Comparison of ENCODE assay signal across 7 cellular contexts in the genomic region with DNA sequence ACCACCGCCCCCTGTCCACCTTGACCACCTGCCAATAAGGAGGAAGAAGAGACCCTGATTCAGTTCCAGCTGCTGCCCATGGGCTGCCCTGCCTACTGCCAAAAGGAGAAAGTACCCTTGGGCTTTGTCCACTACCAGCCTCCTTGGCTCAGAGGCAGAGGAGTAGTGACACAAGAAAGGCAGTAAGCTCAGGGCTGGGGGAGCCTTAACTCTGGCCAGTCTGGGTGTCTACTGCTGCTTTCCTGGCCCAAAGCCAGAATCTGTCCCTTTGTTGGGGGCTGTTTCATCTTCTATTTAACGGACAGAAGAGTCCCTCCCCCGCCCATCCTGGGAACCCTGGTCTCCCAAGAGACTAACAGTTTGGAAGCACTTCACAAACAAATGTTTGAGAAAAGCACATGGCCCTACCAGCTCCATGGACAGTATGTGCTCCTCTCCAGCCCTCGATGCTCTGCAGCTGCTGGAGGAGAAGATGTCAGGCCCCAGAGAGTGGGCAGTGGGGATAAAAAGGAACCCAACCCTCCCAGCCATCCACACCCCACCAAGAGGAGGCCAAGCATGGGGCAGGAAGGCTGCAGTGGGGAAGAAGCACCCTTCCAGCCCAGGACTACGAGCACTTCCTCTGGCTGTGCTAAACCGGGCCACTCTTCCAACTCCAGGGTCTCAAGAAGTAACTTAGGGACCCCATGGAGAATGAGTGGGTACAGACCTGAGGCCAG. TPM values are rescaled to one million over a fixed set of nuclear protein-coding genes. Genes with fewer than 3 reads are reported as not detected.
DNase-seq lines count a peak whose midpoint lies in the region; ATAC-seq and TF ChIP-seq lines count a peak whose summit lies in the region.

No MANE protein-coding gene starts in this region.

- no peak overlapping the region for H3K27ac ChIP-seq in SJSA1

- H3K4me3 ChIP-seq in SJSA1 (peak overlapping the region; percentile 82), fibroblast of mammary gland (ENCODE audit: control insufficient read depth, low read depth, low read length) (peak overlapping the region; percentile 97), skeletal muscle satellite cell (ENCODE audit: low read length) (peak overlapping the region; percentile 86)

- intact Hi-C loops in posterior vena cava (cut with DNase I): no loop called here

- H3K9me3 ChIP-seq in SJSA1 (replicated peaks) (no peaks in the 10 kb centered on the region), skeletal muscle satellite cell (replicated peaks; ENCODE audit: low read length) (no peaks in the 10 kb centered on the region)

- TF ChIP-seq CTCF in GM20000 (IDR thresholded peaks at IDR 0.05; ENCODE audit: extremely low read depth, missing control alignments): no peak
- no peak for TF ChIP-seq CTCF in fibroblast of mammary gland (conservative IDR thresholded peaks at IDR 0.05; ENCODE audit: control insufficient read depth, insufficient read depth, low read depth, low read length)

- ATAC-seq in HG03565 (IDR thresholded peaks at IDR 0.05; ENCODE audit: unreplicated experiment): no peak

- H3K9ac ChIP-seq in skeletal muscle satellite cell (ENCODE audit: low read depth, low read length): peak overlapping the region; percentile 98

- no peaks in the 10 kb centered on the region for H3K27me3 ChIP-seq in SJSA1 (replicated peaks)
- H3K27me3 ChIP-seq in skeletal muscle satellite cell (ENCODE audit: control insufficient read depth, insufficient read depth, low read length): no peaks in the 10 kb centered on the region

- DNase-seq in GM20000 (ENCODE audit: low spot score): peak; percentile 23
- DNase-seq in SJSA1 (ENCODE audit: low read depth in 1 of 2, low spot score in 2 of 2): no peak
- DNase-seq in fibroblast of mammary gland (ENCODE audit: low read depth): no peak
- no peak for DNase-seq in posterior vena cava (ENCODE audit: low spot score)
- DNase-seq in activated CD8-positive, alpha-beta memory T cell treated with anti-CD3 and anti-CD28 coated beads, Interleukin-2, amount 50 U/mL, for 4 hours: no peak

- H3K4me2 ChIP-seq in skeletal muscle satellite cell (ENCODE audit: low read length): peak overlapping the region; percentile 92

- peaks cover 19% of the 10 kb centered on the region for H3K4me1 ChIP-seq in SJSA1 (replicated peaks)
- H3K4me1 ChIP-seq in skeletal muscle satellite cell (ENCODE audit: control insufficient read depth, insufficient read depth, low read length): peaks cover 15% of the 10 kb centered on the region

- H3K36me3 ChIP-seq in SJSA1: peaks cover 52% of the 10 kb centered on the region
- peaks cover 47% of the 10 kb centered on the region for H3K36me3 ChIP-seq in skeletal muscle satellite cell (ENCODE audit: insufficient read depth, low read length)

RNA-seq across cellular contexts. Expression of a gene that starts 1.3 kb away (rescaled TPM):
- 29.8 and 45.8 TPM in 2 replicates for total RNA-seq in SJSA1 (2014; rRNA removed; shearing (Covaris generic))
- 35.7 and 44.3 TPM in 2 replicates for total RNA-seq in skeletal muscle satellite cell (2012; rRNA removed)
- 10 to 100 TPM; 28.5 to 38.5 TPM for total RNA-seq in posterior vena cava

RNA-seq across cellular contexts. Expression of a gene that starts 1.4 kb away (rescaled TPM):
- 13.9 and 15.2 TPM in 2 replicates for total RNA-seq in SJSA1 (2014; rRNA removed; shearing (Covaris generic))
- total RNA-seq in skeletal muscle satellite cell (2012; rRNA removed): 19.3 and 26.6 TPM in 2 replicates
- total RNA-seq in posterior vena cava: 10 to 100 TPM; 11.5 to 24.2 TPM

RNA-seq across cellular contexts. Expression of a gene that starts 9.4 kb away (rescaled TPM):
- 19.1 and 22.2 TPM in 2 replicates for total RNA-seq in SJSA1 (2014; rRNA removed; shearing (Covaris generic))
- total RNA-seq in skeletal muscle satellite cell (2012; rRNA removed): 25.6 and 30.1 TPM in 2 replicates
- total RNA-seq in posterior vena cava: 10 to 100 TPM; 16.0 to 24.2 TPM

RNA-seq across cellular contexts. Expression of a gene that starts 17.1 kb away (rescaled TPM):
- total RNA-seq in SJSA1 (2014; rRNA removed; shearing (Covaris generic)): 0.53 and 3.6 TPM in 2 replicates
- total RNA-seq in skeletal muscle satellite cell (2012; rRNA removed): 6.6 and 11.4 TPM in 2 replicates
- 1 to 10 TPM; 5.3 to 7.5 TPM for total RNA-seq in posterior vena cava

RNA-seq across cellular contexts. Expression of a gene that starts 17.1 kb away (rescaled TPM):
- 13.2 and 18.6 TPM in 2 replicates for total RNA-seq in SJSA1 (2014; rRNA removed; shearing (Covaris generic))
- 20.8 and 28.9 TPM in 2 replicates for total RNA-seq in skeletal muscle satellite cell (2012; rRNA removed)
- 10 to 100 TPM; 15.8 to 16.5 TPM for total RNA-seq in posterior vena cava
